Comparison of ENCODE assay signal across 1 cellular context in genomic region chr15:50148362-50148963, GRCh38.
TF ChIP-seq lines count a peak whose summit lies in the region.

No MANE protein-coding gene starts in this region.

TF ChIP-seq in GM12878, 131 proteins besides CTCF, POLR2A, EP300 and RAD21:
- peak; percentile 58; the same call in 1 of the 2 replicates for TF ChIP-seq SMC3 (IDR thresholded peaks at IDR 0.05; ENCODE audit: borderline replicate concordance, low read length)
- TF ChIP-seq SRF (IDR thresholded peaks at IDR 0.05; ENCODE audit: low read depth in 2 of 2, low read length in 2 of 2), result no peak
- TF ChIP-seq FOS (IDR thresholded peaks at IDR 0.05; ENCODE audit: borderline replicate concordance, extremely low read depth, insufficient read length), result no peak
- no peak for TF ChIP-seq ZNF217 (IDR thresholded peaks at IDR 0.05)
- no peak for TF ChIP-seq RUNX3 (IDR thresholded peaks at IDR 0.05; ENCODE audit: low read length)
- no peak for TF ChIP-seq USF1 (IDR thresholded peaks at IDR 0.05; ENCODE audit: borderline replicate concordance, extremely low read length, insufficient read depth, low read depth, low read length)
TF ChIP-seq in GM12878: peak in this region for 1.
